Comparison of ENCODE assay signal across 16 cellular contexts in the genomic region with DNA sequence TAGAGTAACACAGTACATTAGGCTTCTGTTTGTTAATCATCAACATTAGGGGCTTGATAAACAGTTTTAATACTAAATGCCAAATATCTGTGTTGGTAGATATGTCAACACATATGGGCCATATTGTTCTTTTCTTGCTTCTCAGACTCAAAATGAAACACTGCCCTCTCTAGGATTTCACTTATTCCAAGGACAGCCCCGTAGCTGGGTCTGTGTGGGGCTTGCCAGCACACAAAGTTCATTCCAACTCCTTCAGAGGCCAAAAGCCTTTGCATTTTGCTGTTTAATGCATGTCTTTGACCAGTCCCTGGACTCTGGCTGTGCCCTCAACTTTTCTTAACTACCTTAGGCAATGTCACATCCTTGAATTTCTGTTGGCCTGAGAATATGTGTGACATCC.
"Had no signal": no experiment of that assay in that cellular context is flagged by ENCODE, and none has a peak within 500 bp of the region (broad histone marks: within the 10 kb centered on the region; RNA-seq: fewer than 3 reads in every experiment).

No MANE protein-coding gene starts in this region.

- H3K4me3 Mint-ChIP-seq: activated CD4-positive, alpha-beta memory T cell treated with anti-CD3 and anti-CD28 coated beads, Interleukin-2, amount 10 ng/mL, durations not matched to agents 7 days and 5 days; activated naive CD8-positive, alpha-beta T cell treated with anti-CD3 and anti-CD28 coated beads, Interleukin-2, amount 10 ng/mL, durations not matched to agents 7 days and 5 days; natural killer cell had no signal

- H3K4me3 ChIP-seq: breast epithelium, esophagus muscularis mucosa, psoas muscle had no signal

- H3K36me3 ChIP-seq: breast epithelium, esophagus muscularis mucosa had no signal

- H3K4me1 Mint-ChIP-seq: activated CD4-positive, alpha-beta memory T cell treated with anti-CD3 and anti-CD28 coated beads, Interleukin-2, amount 10 ng/mL, durations not matched to agents 7 days and 5 days; activated naive CD8-positive, alpha-beta T cell treated with anti-CD3 and anti-CD28 coated beads, Interleukin-2, amount 10 ng/mL, durations not matched to agents 7 days and 5 days; natural killer cell had no signal

- H3K4me1 ChIP-seq: breast epithelium, esophagus muscularis mucosa, foreskin keratinocyte, psoas muscle had no signal

- H3K36me3 Mint-ChIP-seq: natural killer cell had no signal

- DNase-seq: activated CD4-positive, alpha-beta memory T cell treated with anti-CD3 and anti-CD28 coated beads, Interleukin-2, amount 10 ng/mL, durations not matched to agents 7 days and 5 days; activated CD4-positive, CD25-positive, alpha-beta regulatory T cell treated with anti-CD3 and anti-CD28 coated beads, Interleukin-2, amount 50 U/mL, for 72 hours; activated CD8-positive, alpha-beta memory T cell treated with anti-CD3 and anti-CD28 coated beads, Interleukin-2, amount 50 U/mL, for 4 hours; activated naive CD8-positive, alpha-beta T cell treated with anti-CD3 and anti-CD28 coated beads, Interleukin-2, amount 10 ng/mL, durations not matched to agents 7 days and 5 days; aorta; foreskin keratinocyte; left cardiac atrium; mammary epithelial cell; natural killer cell; psoas muscle; stimulated activated CD4-positive, alpha-beta T cell treated with anti-CD3 and anti-CD28 coated beads, Interleukin-2, amount 100 ng/mL, for 24 hours; stimulated activated naive CD4-positive, alpha-beta T cell treated with Interleukin-2 at 50 U/mL for 16 hours; trophoblast cell had no signal

- H3K9me3 ChIP-seq: esophagus muscularis mucosa, psoas muscle had no signal

- H3K9me3 Mint-ChIP-seq: natural killer cell had no signal

- H3K27ac Mint-ChIP-seq: activated CD4-positive, alpha-beta memory T cell treated with anti-CD3 and anti-CD28 coated beads, Interleukin-2, amount 10 ng/mL, durations not matched to agents 7 days and 5 days; activated naive CD8-positive, alpha-beta T cell treated with anti-CD3 and anti-CD28 coated beads, Interleukin-2, amount 10 ng/mL, durations not matched to agents 7 days and 5 days; natural killer cell had no signal

- H3K27ac ChIP-seq: breast epithelium, esophagus muscularis mucosa, foreskin keratinocyte, psoas muscle had no signal

- ATAC-seq: foreskin keratinocyte, left cardiac atrium, natural killer cell, psoas muscle, sciatic nerve had no signal

- H3K27me3 ChIP-seq: breast epithelium, esophagus muscularis mucosa had no signal
